In genomic region chr11:62534779-62535545, GRCh38 we compare ENCODE assay signal across 29 cellular contexts. TPM values are rescaled to one million over a fixed set of nuclear protein-coding genes. Genes with fewer than 3 reads are reported as not detected.
DNase-seq lines count a peak whose midpoint lies in the region; ATAC-seq and TF ChIP-seq lines count a peak whose summit lies in the region.
"Had no signal": no experiment of that assay in that cellular context is flagged by ENCODE, and none has a peak within 500 bp of the region (broad histone marks: within the 10 kb centered on the region; RNA-seq: fewer than 3 reads in every experiment).

No MANE protein-coding gene starts in this region.

- H3K4me1 ChIP-seq in H9 (ENCODE audit: insufficient read depth, low read length), result no peaks in the 10 kb centered on the region; the same call in 1 of the 2 replicates

- H3K23ac ChIP-seq in H9 (ENCODE audit: insufficient read length, low read depth, low read length), result no peak overlapping the region

- H3K4me1 Mint-ChIP-seq in T-helper 2 cell treated with Interferon-gamma antibody and Interleukin-4, amounts not matched to agents 5 μg/mL and 100 μg/mL, for 36 hours (ENCODE audit: low read depth), result peaks cover 11% of the 10 kb centered on the region
- peaks cover 10 to 15% of the 10 kb centered on the region in 2 experiments for H3K4me1 Mint-ChIP-seq in H9
- peaks cover 50% of the 10 kb centered on the region for H3K4me1 Mint-ChIP-seq in central memory CD8-positive, alpha-beta T cell
- peaks cover 39% of the 10 kb centered on the region for H3K4me1 Mint-ChIP-seq in osteocyte (ENCODE audit: unreplicated experiment)

- no peak overlapping the region for H3K56ac ChIP-seq in H9 (ENCODE audit: insufficient read length, low read depth, low read length)

- no peak overlapping the region for H2BK20ac ChIP-seq in H9 (ENCODE audit: low read depth, low read length, poor library complexity, severe bottlenecking)

- H3K4me2 ChIP-seq in H9 (ENCODE audit: insufficient read depth, insufficient read length, low read length), result no peak overlapping the region
- H3K4me2 ChIP-seq: SK-N-SH had no signal

- H3K4ac ChIP-seq in H9 (ENCODE audit: low read depth, low read length), result no peak overlapping the region

- no peaks in the 10 kb centered on the region for H3K27me3 Mint-ChIP-seq in T-helper 2 cell treated with Interferon-gamma antibody and Interleukin-4, amounts not matched to agents 5 μg/mL and 100 μg/mL, for 36 hours (ENCODE audit: low read depth)
- peaks cover 5% of the 10 kb centered on the region; the same call in 1 of the 2 replicates for H3K27me3 Mint-ChIP-seq in H9 (ENCODE audit: low read depth)
- no peaks in the 10 kb centered on the region for H3K27me3 Mint-ChIP-seq in central memory CD8-positive, alpha-beta T cell
- H3K27me3 Mint-ChIP-seq in osteocyte (ENCODE audit: unreplicated experiment), result no peaks in the 10 kb centered on the region
- H3K27me3 Mint-ChIP-seq: activated naive CD8-positive, alpha-beta T cell treated with anti-CD3 and anti-CD28 coated beads, Interleukin-2, amount 10 ng/mL, durations not matched to agents 7 days and 5 days; naive B cell; stimulated activated naive B cell treated with anti-CD40 and anti-IgM and Interleukin-4, amounts not matched to agents 10 μg/mL and 1 μg/mL and 100 μg/mL, for 72 hours had no signal

- H3K27me3 ChIP-seq in H9 (ENCODE audit: insufficient read depth, low read length) (no peaks in the 10 kb centered on the region), dorsolateral prefrontal cortex (no peaks in the 10 kb centered on the region)
- H3K27me3 ChIP-seq: ascending aorta, colonic mucosa, upper lobe of left lung had no signal

- no peaks in the 10 kb centered on the region for H3K79me2 ChIP-seq in H9 (ENCODE audit: insufficient read depth, low read length)

- no peak overlapping the region for H3K4me3 Mint-ChIP-seq in T-helper 2 cell treated with Interferon-gamma antibody and Interleukin-4, amounts not matched to agents 5 μg/mL and 100 μg/mL, for 36 hours
- H3K4me3 Mint-ChIP-seq in H9, result no peak overlapping the region; a peak in 1 of 5 replicates
- peak overlapping the region; percentile 40 for H3K4me3 Mint-ChIP-seq in central memory CD8-positive, alpha-beta T cell
- no peak overlapping the region for H3K4me3 Mint-ChIP-seq in osteocyte (ENCODE audit: unreplicated experiment)
- H3K4me3 Mint-ChIP-seq: activated naive CD8-positive, alpha-beta T cell treated with anti-CD3 and anti-CD28 coated beads, Interleukin-2, amount 10 ng/mL, durations not matched to agents 7 days and 5 days; stimulated activated naive B cell treated with anti-CD40 and anti-IgM and Interleukin-4, amounts not matched to agents 10 μg/mL and 1 μg/mL and 100 μg/mL, for 72 hours had no signal

- H3K36me3 Mint-ChIP-seq in T-helper 2 cell treated with Interferon-gamma antibody and Interleukin-4, amounts not matched to agents 5 μg/mL and 100 μg/mL, for 36 hours (ENCODE audit: low read depth), result peaks cover 55% of the 10 kb centered on the region
- H3K36me3 Mint-ChIP-seq in H9 (ENCODE audit: insufficient read depth in 1 of 3, low read depth in 3 of 3), result peaks cover 2 to 45% (median 31%) of the 10 kb centered on the region in 3 experiments; a peak in 5 of 7 replicates
- peaks cover 83% of the 10 kb centered on the region for H3K36me3 Mint-ChIP-seq in central memory CD8-positive, alpha-beta T cell (ENCODE audit: insufficient read depth)
- H3K36me3 Mint-ChIP-seq in osteocyte (ENCODE audit: unreplicated experiment), result peaks cover 53% of the 10 kb centered on the region

- no peak for ATAC-seq in central memory CD8-positive, alpha-beta T cell (replicated peaks; ENCODE audit: extremely low read depth, poor library complexity, severe bottlenecking)
- ATAC-seq: esophagus mucosa; left ventricle myocardium superior; psoas muscle; stimulated activated naive B cell treated with anti-CD40 and anti-IgM and Interleukin-4, amounts not matched to agents 10 μg/mL and 1 μg/mL and 100 μg/mL, for 72 hours had no signal

- no peak overlapping the region for H2BK120ac ChIP-seq in H9 (ENCODE audit: low read depth, low read length, poor library complexity, severe bottlenecking)

- H2AFZ ChIP-seq in H9 (ENCODE audit: low read length), result no peak overlapping the region

- intact Hi-C loops in dorsolateral prefrontal cortex (cut with DNase I), result no loop called here

- no peaks in the 10 kb centered on the region for H4K20me1 ChIP-seq in H9 (ENCODE audit: control insufficient read depth, insufficient read depth, insufficient read length)

- H3K9me3 ChIP-seq in H9 (ENCODE audit: control insufficient read depth, low read depth, low read length), result no peaks in the 10 kb centered on the region
- H3K9me3 ChIP-seq: ascending aorta, colonic mucosa, psoas muscle, SK-N-SH, upper lobe of left lung had no signal

- H3T11ph ChIP-seq in H9 (ENCODE audit: low read length), result no peak overlapping the region

- no peak overlapping the region for H3K14ac ChIP-seq in H9 (ENCODE audit: insufficient read depth, low read length)

- H3K79me1 ChIP-seq in H9 (ENCODE audit: insufficient read depth, low read depth, low read length, poor library complexity, severe bottlenecking), result no peaks in the 10 kb centered on the region

- no peaks in the 10 kb centered on the region for H3K9me3 Mint-ChIP-seq in T-helper 2 cell treated with Interferon-gamma antibody and Interleukin-4, amounts not matched to agents 5 μg/mL and 100 μg/mL, for 36 hours
- H3K9me3 Mint-ChIP-seq in H9, result peaks cover 0 to 15% of the 10 kb centered on the region in 2 experiments; a peak in 2 of 5 replicates
- no peaks in the 10 kb centered on the region for H3K9me3 Mint-ChIP-seq in central memory CD8-positive, alpha-beta T cell
- H3K9me3 Mint-ChIP-seq in osteocyte (ENCODE audit: unreplicated experiment), result no peaks in the 10 kb centered on the region
- H3K9me3 Mint-ChIP-seq: activated naive CD8-positive, alpha-beta T cell treated with anti-CD3 and anti-CD28 coated beads, Interleukin-2, amount 10 ng/mL, durations not matched to agents 7 days and 5 days; naive B cell; stimulated activated naive B cell treated with anti-CD40 and anti-IgM and Interleukin-4, amounts not matched to agents 10 μg/mL and 1 μg/mL and 100 μg/mL, for 72 hours had no signal

- H2BK5ac ChIP-seq in H9 (ENCODE audit: insufficient read length, low read length), result no peak overlapping the region

- peak overlapping the region; percentile 1 for H3K27ac Mint-ChIP-seq in T-helper 2 cell treated with Interferon-gamma antibody and Interleukin-4, amounts not matched to agents 5 μg/mL and 100 μg/mL, for 36 hours
- H3K27ac Mint-ChIP-seq in H9 (peak overlapping the region in 2 of 3 experiments; percentile 2 to 12; a peak in 3 of 7 replicates), osteocyte (ENCODE audit: unreplicated experiment) (peak overlapping the region; percentile 28)
- peak overlapping the region; percentile 93 for H3K27ac Mint-ChIP-seq in central memory CD8-positive, alpha-beta T cell (ENCODE audit: low read depth)
- H3K27ac Mint-ChIP-seq: activated naive CD8-positive, alpha-beta T cell treated with anti-CD3 and anti-CD28 coated beads, Interleukin-2, amount 10 ng/mL, durations not matched to agents 7 days and 5 days; stimulated activated naive B cell treated with anti-CD40 and anti-IgM and Interleukin-4, amounts not matched to agents 10 μg/mL and 1 μg/mL and 100 μg/mL, for 72 hours had no signal

- DNase-seq in T-helper 2 cell treated with Interferon-gamma antibody and Interleukin-4, amounts not matched to agents 5 μg/mL and 100 μg/mL, for 36 hours (ENCODE audit: low spot score), result no peak
- no peak for DNase-seq in T-helper 2 cell
- no peak for DNase-seq in H9
- DNase-seq in central memory CD8-positive, alpha-beta T cell (ENCODE audit: low spot score in 2 of 2), result no peak
- no peak for DNase-seq in osteocyte (ENCODE audit: extremely low spot score, unreplicated experiment)
- DNase-seq in SW 1271 (lab: John Stamatoyannopoulos, UW), result no peak
- DNase-seq in T-helper 1 cell, result no peak
- no peak for DNase-seq in dorsolateral prefrontal cortex
- DNase-seq: activated CD4-positive, alpha-beta T cell treated with anti-CD3 and anti-CD28 coated beads for 1 hour; activated effector memory CD4-positive, alpha-beta T cell treated with anti-CD3 and anti-CD28 coated beads, Interleukin-2, amount 50 U/mL, for 16 hours; activated naive CD8-positive, alpha-beta T cell treated with anti-CD3 and anti-CD28 coated beads, Interleukin-2, amount 10 ng/mL, durations not matched to agents 7 days and 5 days; C1 segment of cervical spinal cord; Calu3; colonic mucosa; foreskin fibroblast; KBM-7; left ventricle myocardium superior; naive B cell; NCI-H1105; NCI-H524; NK-92 treated with Interleukin-12 subunit alpha and Interleukin-12 subunit beta, amount 100 ng/mL, for 24 hours; nucleus accumbens; psoas muscle; SK-N-SH; stimulated activated naive B cell treated with anti-CD40 and anti-IgM and Interleukin-4, amounts not matched to agents 10 μg/mL and 1 μg/mL and 100 μg/mL, for 72 hours had no signal

- H3K27ac ChIP-seq in H9 (ENCODE audit: insufficient read length, low read depth, low read length) (no peak overlapping the region), dorsolateral prefrontal cortex (no peak overlapping the region)
- H3K27ac ChIP-seq: 22Rv1, colonic mucosa had no signal

- H3K9ac ChIP-seq in H9 (ENCODE audit: extremely low read depth, insufficient read length, low read length), result no peak overlapping the region
- H3K9ac ChIP-seq: SK-N-SH had no signal

- no peaks in the 10 kb centered on the region for H3K23me2 ChIP-seq in H9 (ENCODE audit: insufficient read length, low read depth, low read length, poor library complexity, severe bottlenecking)

- H4K91ac ChIP-seq in H9 (ENCODE audit: insufficient read length, low read depth, low read length), result no peak overlapping the region

- no peak overlapping the region for H2BK12ac ChIP-seq in H9 (ENCODE audit: insufficient read length, low read depth, low read length)

- H4K5ac ChIP-seq in H9 (ENCODE audit: insufficient read length, low read depth, low read length), result no peak overlapping the region

- no peak overlapping the region for H3K18ac ChIP-seq in H9 (ENCODE audit: insufficient read length, low read depth, low read length)

- H4K8ac ChIP-seq in H9 (replicated peaks; ENCODE audit: insufficient read length, low read depth, low read length), result no peak overlapping the region

- TF ChIP-seq CTCF in H9 (conservative IDR thresholded peaks at IDR 0.05), result no peak
- no peak for TF ChIP-seq CTCF in osteocyte (IDR thresholded peaks at IDR 0.05)
- no peak for TF ChIP-seq CTCF in dorsolateral prefrontal cortex (IDR thresholded peaks at IDR 0.05 in 54 of 56, conservative IDR thresholded peaks at IDR 0.05 in 2 of 56; ENCODE audit: low read depth in 1 of 56, partially characterized antibody in 56 of 56)

- no CpG with 5 or more reads among the region's 19 CpGs for WGBS in H9 (ENCODE audit: extremely low coverage, insufficient read length, low lambda C conversion rate)

- no peak overlapping the region for H3K4me3 ChIP-seq in dorsolateral prefrontal cortex
- H3K4me3 ChIP-seq: ascending aorta, colonic mucosa, psoas muscle, upper lobe of left lung had no signal

- H2AK5ac ChIP-seq in H9 (ENCODE audit: insufficient read length, low read length), result no peak overlapping the region

- no peak overlapping the region for H2BK15ac ChIP-seq in H9 (ENCODE audit: low read depth, low read length)

RNA-seq across cellular contexts. Expression of gene AHNAK, which starts 11.6 kb away (rescaled TPM):
- 13.9 and 15.2 TPM in 2 replicates for total RNA-seq in H9 (2021)
- total RNA-seq in osteocyte, result 462 and 503 TPM in 2 replicates
- total RNA-seq in dorsolateral prefrontal cortex, result 100 to 1,000 TPM in 106 of 120 experiments, 10 to 100 TPM in 14; 61.5 to 470 (median 154) TPM

RNA-seq across cellular contexts. Expression of gene EEF1G, which starts 38.7 kb away (rescaled TPM):
- total RNA-seq in H9 (2021) (1,790 and 1,800 TPM in 2 replicates), osteocyte (1,404 TPM in 2 replicates), dorsolateral prefrontal cortex (100 to 1,000 TPM; 260 to 479 (median 336) TPM)

RNA-seq across cellular contexts. Expression of gene TUT1, which starts 56.4 kb away (rescaled TPM):
- total RNA-seq in H9 (2021), result 20.7 and 24.9 TPM in 2 replicates
- 12.7 and 15.6 TPM in 2 replicates for total RNA-seq in osteocyte
- total RNA-seq in dorsolateral prefrontal cortex, result 10 to 100 TPM; 11.6 to 30.9 (median 19.4) TPM

Comparison
In these comparisons a context has a peak if more than half of its experiments do, and no peak if none do; other contexts are left out.
1. H3K27ac Mint-ChIP-seq: peak in every context shown above with its lines; median percentile 93 in central memory CD8-positive, alpha-beta T cell; 28 in osteocyte; 7 in H9; 1 in T-helper 2 cell treated with Interferon-gamma antibody and Interleukin-4, amounts not matched to agents 5 μg/mL and 100 μg/mL, for 36 hours.